Comparison of ENCODE assay signal across 25 cellular contexts in genomic region chr9:112559629-112560413, GRCh38.
"Had no signal": no experiment of that assay in that cellular context is flagged by ENCODE, and none has a peak within 500 bp of the region (broad histone marks: within the 10 kb centered on the region; RNA-seq: fewer than 3 reads in every experiment).

No MANE protein-coding gene starts in this region.

- H3K27me3 ChIP-seq: gastrocnemius medialis, left lung, neutrophil, pancreas, right atrium auricular region, thyroid gland, upper lobe of right lung had no signal

- H3K27ac Mint-ChIP-seq: activated naive CD4-positive, alpha-beta T cell treated with anti-CD3 and anti-CD28 coated beads, Interleukin-2, amount 50 U/mL, for 24 hours; brain; natural killer cell treated with Interleukin-12 subunit alpha and Interleukin-12 subunit beta and Interleukin-15 and Interleukin-18, amount 100 ng/mL, for 72 hours; stimulated activated naive CD8-positive, alpha-beta T cell treated with anti-CD3 and anti-CD28 coated beads, Interleukin-15, Interleukin-2, amounts not matched to agents 100 ng/mL and 50 ng/mL, for 24 hours had no signal

- H3K4me1 ChIP-seq: gastrocnemius medialis, left lung, psoas muscle, right atrium auricular region, thyroid gland, upper lobe of right lung had no signal

- H3K27me3 Mint-ChIP-seq: activated naive CD4-positive, alpha-beta T cell treated with anti-CD3 and anti-CD28 coated beads, Interleukin-2, amount 50 U/mL, for 24 hours; brain; central memory CD8-positive, alpha-beta T cell; natural killer cell treated with Interleukin-12 subunit alpha and Interleukin-12 subunit beta and Interleukin-15 and Interleukin-18, amount 100 ng/mL, for 72 hours; stimulated activated naive CD8-positive, alpha-beta T cell treated with anti-CD3 and anti-CD28 coated beads, Interleukin-15, Interleukin-2, amounts not matched to agents 100 ng/mL and 50 ng/mL, for 24 hours had no signal

- FAIRE-seq: colon, pancreas had no signal

- H3K9me3 ChIP-seq: gastrocnemius medialis, left lung, neutrophil, pancreas, thyroid gland, upper lobe of right lung had no signal

- H3K27ac ChIP-seq: gastrocnemius medialis, left lung, neutrophil, pancreas, psoas muscle, right atrium auricular region, thyroid gland, upper lobe of right lung had no signal

- DNase-seq: activated gamma-delta T cell treated with Interleukin-2 at 50 U/mL for 16 hours; activated T-cell treated with anti-CD3 and anti-CD28 coated beads, Interleukin-2, amount 50 U/mL, for 1 hour; anterior cingulate cortex; effector memory CD4-positive, alpha-beta T cell; gastrocnemius medialis; hippocampal formation; kidney glomerular epithelial cell; left lung; mammary epithelial cell; pancreas; psoas muscle; stimulated activated CD4-positive, alpha-beta T cell treated with anti-CD3 and anti-CD28 coated beads, Interleukin-4, amount 100 ng/mL, for 4 hours; substantia nigra; thyroid gland; upper lobe of right lung had no signal

- H3K36me3 ChIP-seq: gastrocnemius medialis, left lung, neutrophil, pancreas, right atrium auricular region, thyroid gland, upper lobe of right lung had no signal

- H3K9me3 Mint-ChIP-seq: activated naive CD4-positive, alpha-beta T cell treated with anti-CD3 and anti-CD28 coated beads, Interleukin-2, amount 50 U/mL, for 24 hours; central memory CD8-positive, alpha-beta T cell; natural killer cell treated with Interleukin-12 subunit alpha and Interleukin-12 subunit beta and Interleukin-15 and Interleukin-18, amount 100 ng/mL, for 72 hours; stimulated activated naive CD8-positive, alpha-beta T cell treated with anti-CD3 and anti-CD28 coated beads, Interleukin-15, Interleukin-2, amounts not matched to agents 100 ng/mL and 50 ng/mL, for 24 hours; WTC11 had no signal

- H3K4me3 ChIP-seq: gastrocnemius medialis, left lung, pancreas, psoas muscle, right atrium auricular region, thyroid gland, upper lobe of right lung had no signal

- H3K4me3 Mint-ChIP-seq: activated naive CD4-positive, alpha-beta T cell treated with anti-CD3 and anti-CD28 coated beads, Interleukin-2, amount 50 U/mL, for 24 hours; brain; central memory CD8-positive, alpha-beta T cell; natural killer cell treated with Interleukin-12 subunit alpha and Interleukin-12 subunit beta and Interleukin-15 and Interleukin-18, amount 100 ng/mL, for 72 hours; stimulated activated naive CD8-positive, alpha-beta T cell treated with anti-CD3 and anti-CD28 coated beads, Interleukin-15, Interleukin-2, amounts not matched to agents 100 ng/mL and 50 ng/mL, for 24 hours; WTC11 had no signal

- H3K4me1 Mint-ChIP-seq: central memory CD8-positive, alpha-beta T cell had no signal

- ATAC-seq: esophagus mucosa; gastrocnemius medialis; natural killer cell treated with Interleukin-12 subunit alpha and Interleukin-12 subunit beta and Interleukin-15 and Interleukin-18, amount 100 ng/mL, for 72 hours; pancreas; psoas muscle; WTC11 had no signal

- H3K36me3 Mint-ChIP-seq: activated naive CD4-positive, alpha-beta T cell treated with anti-CD3 and anti-CD28 coated beads, Interleukin-2, amount 50 U/mL, for 24 hours; natural killer cell treated with Interleukin-12 subunit alpha and Interleukin-12 subunit beta and Interleukin-15 and Interleukin-18, amount 100 ng/mL, for 72 hours had no signal
